In genomic region chr13:49521216-49521615, GRCh38 we compare ENCODE assay signal across 19 cellular contexts. TPM values are rescaled to one million over a fixed set of nuclear protein-coding genes. Genes with fewer than 3 reads are reported as not detected.
DNase-seq lines count a peak whose midpoint lies in the region; ATAC-seq and TF ChIP-seq lines count a peak whose summit lies in the region.
"Had no signal": no experiment of that assay in that cellular context is flagged by ENCODE, and none has a peak within 500 bp of the region (broad histone marks: within the 10 kb centered on the region; RNA-seq: fewer than 3 reads in every experiment).

No MANE protein-coding gene starts in this region.

- H3K9ac ChIP-seq in MM.1S (ENCODE audit: low read length): no peak overlapping the region
- H3K9ac ChIP-seq: BLaER1 treated with 17β-estradiol and CSF1 and Interleukin-3, amounts not matched to agents 10 nM and 100 nM; KMS-11 had no signal

- no peaks in the 10 kb centered on the region for H3F3A ChIP-seq in MM.1S (ENCODE audit: insufficient read depth, low read length)

- no peak overlapping the region for H2AFZ ChIP-seq in MM.1S (ENCODE audit: low read length)

- DNase-seq in NCI-H2227 (lab: John Stamatoyannopoulos, UW; ENCODE audit: unreplicated experiment) (peak; percentile 20), NCI-H2227 treated with DMSO at 0.1 percent for 48 hours (lab: John Stamatoyannopoulos, UW) (no peak), right cardiac atrium (peak in 1 of 3 donors; percentile 45), MM.1S (no peak), NOMO-1 treated with dmso at 0.1 percent for 144 hours (lab: John Stamatoyannopoulos, UW; ENCODE audit: unreplicated experiment) (no peak)
- DNase-seq in CD8-positive, alpha-beta T cell: no peak
- DNase-seq in effector memory CD8-positive, alpha-beta T cell: no peak
- DNase-seq: CD4-positive, alpha-beta T cell; COR-L47; HCEC 1CT; NCI-H1048; NCI-H1436; NCI-H526 treated with DMSO at 0.1 percent for 48 hours; RPMI8226; SHP77 treated with DMSO at 0.1 percent for 48 hours had no signal

- H3K9me3 ChIP-seq in CD8-positive, alpha-beta T cell (ENCODE audit: low read length): no peaks in the 10 kb centered on the region
- H3K9me3 ChIP-seq in right cardiac atrium (ENCODE audit: control insufficient read depth, low read length) (no peaks in the 10 kb centered on the region), MM.1S (replicated peaks; ENCODE audit: insufficient read depth, low read length) (no peaks in the 10 kb centered on the region)
- H3K9me3 ChIP-seq: BLaER1 treated with 17β-estradiol and CSF1 and Interleukin-3, amounts not matched to agents 10 nM and 100 nM had no signal

- H4K20me1 ChIP-seq in MM.1S (ENCODE audit: insufficient read depth, low read length): no peaks in the 10 kb centered on the region

- no peak for TF ChIP-seq CTCF in CD8-positive, alpha-beta T cell (IDR thresholded peaks at IDR 0.05)
- TF ChIP-seq CTCF in MM.1S (IDR thresholded peaks at IDR 0.05; ENCODE audit: low read length): no peak

- H3K4me3 Mint-ChIP-seq in CD8-positive, alpha-beta T cell: no peak overlapping the region
- no peak overlapping the region for H3K4me3 Mint-ChIP-seq in effector memory CD8-positive, alpha-beta T cell
- H3K4me3 Mint-ChIP-seq: CD4-positive, alpha-beta T cell; IgD-negative memory B cell had no signal

- no peaks in the 10 kb centered on the region for H3K27me3 Mint-ChIP-seq in CD8-positive, alpha-beta T cell (ENCODE audit: low read depth)
- H3K27me3 Mint-ChIP-seq in effector memory CD8-positive, alpha-beta T cell: no peaks in the 10 kb centered on the region
- H3K27me3 Mint-ChIP-seq: CD4-positive, alpha-beta T cell; IgD-negative memory B cell had no signal

- H3K36me3 ChIP-seq in CD8-positive, alpha-beta T cell (ENCODE audit: insufficient read depth, low read length): peaks cover 8% of the 10 kb centered on the region
- H3K36me3 ChIP-seq in MM.1S (replicated peaks; ENCODE audit: insufficient read depth, low read length): no peaks in the 10 kb centered on the region

- peak overlapping the region; percentile 19 for H3K27ac Mint-ChIP-seq in CD8-positive, alpha-beta T cell
- H3K27ac Mint-ChIP-seq in effector memory CD8-positive, alpha-beta T cell: peak overlapping the region; percentile 19 to 44
- H3K27ac Mint-ChIP-seq: CD4-positive, alpha-beta T cell had no signal

- no peaks in the 10 kb centered on the region for H3K27me3 ChIP-seq in CD8-positive, alpha-beta T cell (ENCODE audit: insufficient read depth, low read length)
- H3K27me3 ChIP-seq in right cardiac atrium (ENCODE audit: control insufficient read depth, insufficient read depth) (no peaks in the 10 kb centered on the region), MM.1S (replicated peaks; ENCODE audit: insufficient read depth, low read length) (no peaks in the 10 kb centered on the region)
- H3K27me3 ChIP-seq: BLaER1 treated with 17β-estradiol and CSF1 and Interleukin-3, amounts not matched to agents 10 nM and 100 nM had no signal

- H3K27ac ChIP-seq in CD8-positive, alpha-beta T cell (ENCODE audit: low read depth, low read length): no peak overlapping the region
- no peak overlapping the region for H3K27ac ChIP-seq in right cardiac atrium (ENCODE audit: low read length)
- no peak overlapping the region for H3K27ac ChIP-seq in MM.1S (ENCODE audit: low read length)
- H3K27ac ChIP-seq: BLaER1 treated with 17β-estradiol and CSF1 and Interleukin-3, amounts not matched to agents 10 nM and 100 nM; KMS-11 had no signal

- CTCF ChIA-PET in CD8-positive, alpha-beta T cell (lab: Charles Lee): no interaction called here

- 49% methylated on average over 4 of the region's 4 CpGs for WGBS in right cardiac atrium

- H3K9me3 Mint-ChIP-seq in CD8-positive, alpha-beta T cell: no peaks in the 10 kb centered on the region
- no peaks in the 10 kb centered on the region for H3K9me3 Mint-ChIP-seq in effector memory CD8-positive, alpha-beta T cell
- H3K9me3 Mint-ChIP-seq: CD4-positive, alpha-beta T cell; IgD-negative memory B cell had no signal

- peaks cover 71% of the 10 kb centered on the region for H3K36me3 Mint-ChIP-seq in CD8-positive, alpha-beta T cell
- H3K36me3 Mint-ChIP-seq in effector memory CD8-positive, alpha-beta T cell (ENCODE audit: insufficient read depth): peaks cover 70% of the 10 kb centered on the region

- no peak overlapping the region for H3K4me2 ChIP-seq in MM.1S (ENCODE audit: low read depth, low read length)
- H3K4me2 ChIP-seq: BLaER1 treated with 17β-estradiol and CSF1 and Interleukin-3, amounts not matched to agents 10 nM and 100 nM; KMS-11 had no signal

- ATAC-seq in CD8-positive, alpha-beta T cell: no peak
- ATAC-seq in effector memory CD8-positive, alpha-beta T cell (replicated peaks): no peak
- ATAC-seq in right cardiac atrium (peak; percentile 65 to 72), GM18498 (IDR thresholded peaks at IDR 0.05; ENCODE audit: unreplicated experiment) (no peak)

- no peaks in the 10 kb centered on the region for H3K4me1 ChIP-seq in CD8-positive, alpha-beta T cell (ENCODE audit: insufficient read depth, low read length)
- H3K4me1 ChIP-seq in right cardiac atrium (ENCODE audit: control insufficient read depth, insufficient read depth, low read length) (no peaks in the 10 kb centered on the region), MM.1S (ENCODE audit: low read length) (no peaks in the 10 kb centered on the region)

- no peak overlapping the region for H3K4me3 ChIP-seq in CD8-positive, alpha-beta T cell (ENCODE audit: low read depth, low read length)
- H3K4me3 ChIP-seq in right cardiac atrium (ENCODE audit: low read length) (no peak overlapping the region), MM.1S (ENCODE audit: low read length) (no peak overlapping the region)
- H3K4me3 ChIP-seq: BLaER1 treated with 17β-estradiol and CSF1 and Interleukin-3, amounts not matched to agents 10 nM and 100 nM had no signal

- POLR2A ChIA-PET in CD8-positive, alpha-beta T cell (lab: Charles Lee): no interaction called here

- intact Hi-C loops in CD8-positive, alpha-beta T cell (cut with DNase I, micrococcal nuclease): no loop called here
- intact Hi-C loops in right cardiac atrium (cut with DNase I): no loop called here

- H3K79me2 ChIP-seq in MM.1S (ENCODE audit: low read length): no peaks in the 10 kb centered on the region

- H3K9me2 ChIP-seq in MM.1S (replicated peaks; ENCODE audit: insufficient read depth, low read length): no peaks in the 10 kb centered on the region

- peaks cover 2% of the 10 kb centered on the region for H3K4me1 Mint-ChIP-seq in CD8-positive, alpha-beta T cell (ENCODE audit: low read depth)
- H3K4me1 Mint-ChIP-seq in effector memory CD8-positive, alpha-beta T cell (ENCODE audit: low read depth in 2 of 2): peaks cover 2 to 14% of the 10 kb centered on the region in 2 donors

RNA-seq across cellular contexts. Expression of gene PHF11, which starts 25.5 kb away (rescaled TPM):
- total RNA-seq in CD8-positive, alpha-beta T cell: 10 to 100 TPM; 93.9 to 98.3 TPM
- total RNA-seq in right cardiac atrium: 10 to 100 TPM; 20.2 to 31.1 (median 23.9) TPM
- polyA plus RNA-seq in right cardiac atrium: 23.8 TPM

Comparison
In these comparisons a context has a peak if more than half of its experiments do, and no peak if none do; other contexts are left out.
1. ATAC-seq: peak in right cardiac atrium (2 of 2); none in CD8-positive, alpha-beta T cell (single experiment), effector memory CD8-positive, alpha-beta T cell (single experiment) and GM18498 (single experiment).